In the genomic region with DNA sequence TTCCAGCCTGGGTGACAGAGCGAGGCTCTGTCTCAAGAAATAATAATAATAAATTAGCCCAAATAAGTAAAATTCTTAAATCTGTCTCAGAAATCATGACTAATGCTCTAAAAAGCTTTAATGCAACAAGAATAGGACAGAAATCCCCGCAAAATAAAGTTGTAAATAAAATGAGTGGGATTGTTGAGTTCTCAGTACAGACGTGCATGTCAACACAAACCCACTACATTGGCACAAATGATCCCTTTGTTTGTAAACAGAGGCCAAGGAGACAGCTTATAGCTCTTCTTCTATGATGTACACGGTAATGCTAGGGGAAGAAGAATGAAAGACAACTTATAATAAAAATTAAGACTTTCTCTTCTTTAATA, we compare ENCODE assay signal across 18 cellular contexts. TPM values are rescaled to one million over a fixed set of nuclear protein-coding genes. Genes with fewer than 3 reads are reported as not detected.
DNase-seq lines count a peak whose midpoint lies in the region; ATAC-seq and TF ChIP-seq lines count a peak whose summit lies in the region.
"Had no signal": no experiment of that assay in that cellular context is flagged by ENCODE, and none has a peak within 500 bp of the region (broad histone marks: within the 10 kb centered on the region; RNA-seq: fewer than 3 reads in every experiment).

No MANE protein-coding gene starts in this region.

- peak overlapping the region; percentile 34 for H3K27ac ChIP-seq in vagina
- H3K27ac ChIP-seq: cardiac muscle cell, thyroid gland had no signal

- ATAC-seq in stimulated activated naive CD8-positive, alpha-beta T cell treated with anti-CD3 and anti-CD28 coated beads, Interleukin-15, Interleukin-2, amounts not matched to agents 100 U/mL and 50 U/mL, for 24 hours = no peak
- ATAC-seq in activated T-helper 17 cell treated with anti-CD3 and anti-CD28 coated beads, Interleukin-2, amount 50 U/mL, for 72 hours (replicated peaks) = no peak
- no peak for ATAC-seq in activated CD4-positive, CD25-positive, alpha-beta regulatory T cell treated with anti-CD3 and anti-CD28 coated beads, Interleukin-2, amount 50 U/mL, for 24 hours

- H3K36me3 ChIP-seq in vagina = no peaks in the 10 kb centered on the region
- H3K36me3 ChIP-seq: cardiac muscle cell, thyroid gland had no signal

- no peak overlapping the region for H3K4me3 Mint-ChIP-seq in stimulated activated naive CD8-positive, alpha-beta T cell treated with anti-CD3 and anti-CD28 coated beads, Interleukin-15, Interleukin-2, amounts not matched to agents 100 ng/mL and 50 ng/mL, for 24 hours
- peak overlapping the region; percentile 91 for H3K4me3 Mint-ChIP-seq in activated T-helper 17 cell treated with anti-CD3 and anti-CD28 coated beads, Interleukin-2, amount 50 U/mL, for 72 hours

- no peak for TF ChIP-seq POLR2A in vagina (IDR thresholded peaks at IDR 0.05)

- TF ChIP-seq CTCF in vagina (IDR thresholded peaks at IDR 0.05) = no peak

- no peak for DNase-seq in stimulated activated naive CD8-positive, alpha-beta T cell treated with anti-CD3 and anti-CD28 coated beads, Interleukin-15, Interleukin-2, amounts not matched to agents 100 U/mL and 50 U/mL, for 24 hours
- DNase-seq in iris pigment epithelial cell (ENCODE audit: low read depth) = peak; percentile 81
- DNase-seq in vagina (ENCODE audit: extremely low spot score in 2 of 2) = no peak
- DNase-seq in dermis blood vessel endothelial cell = no peak
- no peak for DNase-seq in NCI-H69 (lab: John Stamatoyannopoulos, UW)
- DNase-seq: activated gamma-delta T cell treated with Interleukin-2 at 50 U/mL for 16 hours; AML-193; effector CD8-positive, alpha-beta T cell; NCI-H1436; NCI-H345; NK-92 treated with Interleukin-12 subunit alpha and Interleukin-12 subunit beta, amount 100 ng/mL, for 24 hours; Right ventricle myocardium superior; stimulated activated CD4-positive, alpha-beta T cell treated with anti-CD3 and anti-CD28 coated beads, Interleukin-2, amount 100 ng/mL, for 48 hours; thyroid gland had no signal

- H3K4me3 ChIP-seq in vagina = no peak overlapping the region
- H3K4me3 ChIP-seq: cardiac muscle cell, thyroid gland had no signal

- no peaks in the 10 kb centered on the region for H3K27me3 Mint-ChIP-seq in stimulated activated naive CD8-positive, alpha-beta T cell treated with anti-CD3 and anti-CD28 coated beads, Interleukin-15, Interleukin-2, amounts not matched to agents 100 ng/mL and 50 ng/mL, for 24 hours
- H3K27me3 Mint-ChIP-seq in activated T-helper 17 cell treated with anti-CD3 and anti-CD28 coated beads, Interleukin-2, amount 50 U/mL, for 72 hours = no peaks in the 10 kb centered on the region

- intact Hi-C loops in vagina (cut with DNase I) = no loop called here

- no peaks in the 10 kb centered on the region for H3K27me3 ChIP-seq in vagina
- H3K27me3 ChIP-seq: cardiac muscle cell, thyroid gland had no signal

- no peaks in the 10 kb centered on the region for H3K9me3 ChIP-seq in vagina
- H3K9me3 ChIP-seq: thyroid gland had no signal

- peaks cover 39% of the 10 kb centered on the region for H3K36me3 Mint-ChIP-seq in stimulated activated naive CD8-positive, alpha-beta T cell treated with anti-CD3 and anti-CD28 coated beads, Interleukin-15, Interleukin-2, amounts not matched to agents 100 ng/mL and 50 ng/mL, for 24 hours (ENCODE audit: low read depth)
- peaks cover 96% of the 10 kb centered on the region for H3K36me3 Mint-ChIP-seq in activated T-helper 17 cell treated with anti-CD3 and anti-CD28 coated beads, Interleukin-2, amount 50 U/mL, for 72 hours (ENCODE audit: low read depth)

- H3K27ac Mint-ChIP-seq in stimulated activated naive CD8-positive, alpha-beta T cell treated with anti-CD3 and anti-CD28 coated beads, Interleukin-15, Interleukin-2, amounts not matched to agents 100 ng/mL and 50 ng/mL, for 24 hours = peak overlapping the region; percentile 98
- peak overlapping the region; percentile 90 for H3K27ac Mint-ChIP-seq in activated T-helper 17 cell treated with anti-CD3 and anti-CD28 coated beads, Interleukin-2, amount 50 U/mL, for 72 hours

- H3K9me3 Mint-ChIP-seq in stimulated activated naive CD8-positive, alpha-beta T cell treated with anti-CD3 and anti-CD28 coated beads, Interleukin-15, Interleukin-2, amounts not matched to agents 100 ng/mL and 50 ng/mL, for 24 hours = no peaks in the 10 kb centered on the region
- H3K9me3 Mint-ChIP-seq in activated T-helper 17 cell treated with anti-CD3 and anti-CD28 coated beads, Interleukin-2, amount 50 U/mL, for 72 hours = no peaks in the 10 kb centered on the region

- peaks cover 60% of the 10 kb centered on the region for H3K4me1 ChIP-seq in vagina

- peaks cover 97% of the 10 kb centered on the region for H3K4me1 Mint-ChIP-seq in stimulated activated naive CD8-positive, alpha-beta T cell treated with anti-CD3 and anti-CD28 coated beads, Interleukin-15, Interleukin-2, amounts not matched to agents 100 ng/mL and 50 ng/mL, for 24 hours (ENCODE audit: low read depth)
- peaks cover 39% of the 10 kb centered on the region for H3K4me1 Mint-ChIP-seq in activated T-helper 17 cell treated with anti-CD3 and anti-CD28 coated beads, Interleukin-2, amount 50 U/mL, for 72 hours

RNA-seq across cellular contexts. Expression of a gene that starts 6.0 kb away (rescaled TPM):
- 100 to 1,000 TPM; 124 to 255 TPM for total RNA-seq in activated T-helper 17 cell treated with anti-CD3 and anti-CD28 coated beads, Interleukin-2, amount 50 U/mL, for 72 hours
- total RNA-seq in vagina (74.6 TPM), dermis blood vessel endothelial cell (46.3 and 46.8 TPM in 2 replicates)

RNA-seq across cellular contexts. Expression of a gene that starts 18.1 kb away (rescaled TPM):
- 100 to 1,000 TPM; 133 to 305 TPM for total RNA-seq in activated T-helper 17 cell treated with anti-CD3 and anti-CD28 coated beads, Interleukin-2, amount 50 U/mL, for 72 hours
- total RNA-seq in vagina (38.3 TPM), dermis blood vessel endothelial cell (51.4 and 60.2 TPM in 2 replicates)
